ENCODE assay signal across 16 cellular contexts in genomic region chr2:180753809-180754761, GRCh38.
DNase-seq lines count a peak whose midpoint lies in the region; TF ChIP-seq lines count a peak whose summit lies in the region.
"Had no signal": no experiment of that assay in that cellular context is flagged by ENCODE, and none has a peak within 500 bp of the region (broad histone marks: within the 10 kb centered on the region; RNA-seq: fewer than 3 reads in every experiment).

No MANE protein-coding gene starts in this region.

- H3K9me3 Mint-ChIP-seq in activated CD4-positive, alpha-beta T cell treated with anti-CD3 and anti-CD28 coated beads, Interleukin-2, amount 10 ng/mL, durations not matched to agents 24 days and 14 days, result no peaks in the 10 kb centered on the region
- H3K9me3 Mint-ChIP-seq: activated naive CD8-positive, alpha-beta T cell treated with anti-CD3 and anti-CD28 coated beads, Interleukin-2, amount 50 U/mL, for 24 hours; activated T-cell treated with anti-CD3 and anti-CD28 coated beads, Interleukin-2, amount 50 U/mL, for 4 hours; naive thymus-derived CD8-positive, alpha-beta T cell had no signal

- H3K27me3 Mint-ChIP-seq in activated CD4-positive, alpha-beta T cell treated with anti-CD3 and anti-CD28 coated beads, Interleukin-2, amount 10 ng/mL, durations not matched to agents 24 days and 14 days, result no peaks in the 10 kb centered on the region
- H3K27me3 Mint-ChIP-seq: activated naive CD8-positive, alpha-beta T cell treated with anti-CD3 and anti-CD28 coated beads, Interleukin-2, amount 50 U/mL, for 24 hours had no signal

- TF ChIP-seq CTCF in tibial artery (IDR thresholded peaks at IDR 0.05), result no peak

- no peaks in the 10 kb centered on the region for H3K4me1 Mint-ChIP-seq in activated CD4-positive, alpha-beta T cell treated with anti-CD3 and anti-CD28 coated beads, Interleukin-2, amount 10 ng/mL, durations not matched to agents 24 days and 14 days
- H3K4me1 Mint-ChIP-seq: activated naive CD8-positive, alpha-beta T cell treated with anti-CD3 and anti-CD28 coated beads, Interleukin-2, amount 50 U/mL, for 24 hours; naive thymus-derived CD8-positive, alpha-beta T cell had no signal

- H3K4me1 ChIP-seq in adipocyte (ENCODE audit: control insufficient read depth, insufficient read depth, low read length), result no peaks in the 10 kb centered on the region
- no peaks in the 10 kb centered on the region for H3K4me1 ChIP-seq in tibial artery
- H3K4me1 ChIP-seq: transverse colon had no signal

- peak; percentile 88 for DNase-seq in ELR (ENCODE audit: low read depth)
- DNase-seq in MV-4-11 (lab: John Stamatoyannopoulos, UW), result peak; percentile 77
- peak; percentile 9 for DNase-seq in adipocyte (ENCODE audit: low read depth)
- DNase-seq in kidney tubule cell (ENCODE audit: low spot score), result peak; percentile 81
- DNase-seq in AG08395 (ENCODE audit: low spot score), result no peak
- DNase-seq in NCI-H446 treated with DMSO at 0.1 percent for 48 hours (lab: John Stamatoyannopoulos, UW), result no peak
- DNase-seq in activated CD4-positive, alpha-beta T cell treated with anti-CD3 and anti-CD28 coated beads, Interleukin-2, amount 10 ng/mL, durations not matched to agents 24 days and 14 days, result no peak
- no peak for DNase-seq in tibial artery
- DNase-seq: activated CD4-positive, alpha-beta T cell treated with anti-CD3 and anti-CD28 coated beads for 48 hours; activated naive CD8-positive, alpha-beta T cell treated with anti-CD3 and anti-CD28 coated beads, Interleukin-2, amount 50 U/mL, for 24 hours; activated T-cell treated with anti-CD3 and anti-CD28 coated beads, Interleukin-2, amount 50 U/mL, for 4 hours; C1 segment of cervical spinal cord; hypothalamus; naive thymus-derived CD8-positive, alpha-beta T cell; NCI-H1092; transverse colon had no signal

- H3K27ac Mint-ChIP-seq in activated CD4-positive, alpha-beta T cell treated with anti-CD3 and anti-CD28 coated beads, Interleukin-2, amount 10 ng/mL, durations not matched to agents 24 days and 14 days, result no peak overlapping the region
- H3K27ac Mint-ChIP-seq: activated naive CD8-positive, alpha-beta T cell treated with anti-CD3 and anti-CD28 coated beads, Interleukin-2, amount 50 U/mL, for 24 hours; naive thymus-derived CD8-positive, alpha-beta T cell had no signal

- intact Hi-C loops in activated CD4-positive, alpha-beta T cell treated with anti-CD3 and anti-CD28 coated beads, Interleukin-2, amount 10 ng/mL, durations not matched to agents 24 days and 14 days (cut with micrococcal nuclease), result no loop called here
- intact Hi-C loops in tibial artery (cut with DNase I; ENCODE audit: low total_unique reads), result no loop called here

- H3K27me3 ChIP-seq in adipocyte (replicated peaks; ENCODE audit: control insufficient read depth, insufficient read depth, low read length) (no peaks in the 10 kb centered on the region), tibial artery (no peaks in the 10 kb centered on the region)
- H3K27me3 ChIP-seq: transverse colon had no signal

- no peak overlapping the region for H3K27ac ChIP-seq in tibial artery
- H3K27ac ChIP-seq: transverse colon had no signal

- H3K9ac ChIP-seq in adipocyte (ENCODE audit: low read length), result no peak overlapping the region

- H3K36me3 ChIP-seq in adipocyte (ENCODE audit: control insufficient read depth, insufficient read depth, low read length, severe bottlenecking), result no peaks in the 10 kb centered on the region
- no peaks in the 10 kb centered on the region for H3K36me3 ChIP-seq in tibial artery
- H3K36me3 ChIP-seq: transverse colon had no signal

- H3K9me3 ChIP-seq in adipocyte (ENCODE audit: control insufficient read depth, low read length) (no peaks in the 10 kb centered on the region), tibial artery (no peaks in the 10 kb centered on the region)
- H3K9me3 ChIP-seq: transverse colon had no signal

- H3K36me3 Mint-ChIP-seq in activated CD4-positive, alpha-beta T cell treated with anti-CD3 and anti-CD28 coated beads, Interleukin-2, amount 10 ng/mL, durations not matched to agents 24 days and 14 days (ENCODE audit: low read depth), result no peaks in the 10 kb centered on the region
- H3K36me3 Mint-ChIP-seq: naive thymus-derived CD8-positive, alpha-beta T cell had no signal

- H3K4me3 Mint-ChIP-seq in activated CD4-positive, alpha-beta T cell treated with anti-CD3 and anti-CD28 coated beads, Interleukin-2, amount 10 ng/mL, durations not matched to agents 24 days and 14 days, result no peak overlapping the region
- H3K4me3 Mint-ChIP-seq: activated naive CD8-positive, alpha-beta T cell treated with anti-CD3 and anti-CD28 coated beads, Interleukin-2, amount 50 U/mL, for 24 hours; activated T-cell treated with anti-CD3 and anti-CD28 coated beads, Interleukin-2, amount 50 U/mL, for 4 hours; naive thymus-derived CD8-positive, alpha-beta T cell had no signal

- H3K4me3 ChIP-seq in adipocyte (ENCODE audit: low read length) (no peak overlapping the region), tibial artery (no peak overlapping the region)
- H3K4me3 ChIP-seq: transverse colon had no signal

Comparison
In these comparisons a context has a peak if more than half of its experiments do, and no peak if none do; other contexts are left out.
1. DNase-seq: peak in ELR (single experiment), MV-4-11 (single experiment), adipocyte (single experiment) and kidney tubule cell (single experiment); none in AG08395 (single experiment), NCI-H446 treated with DMSO at 0.1 percent for 48 hours (single experiment), activated CD4-positive, alpha-beta T cell treated with anti-CD3 and anti-CD28 coated beads, Interleukin-2, amount 10 ng/mL, durations not matched to agents 24 days and 14 days (single experiment) and tibial artery (0 of 2).